30 cellular contexts compared by ENCODE assay signal in the genomic region with DNA sequence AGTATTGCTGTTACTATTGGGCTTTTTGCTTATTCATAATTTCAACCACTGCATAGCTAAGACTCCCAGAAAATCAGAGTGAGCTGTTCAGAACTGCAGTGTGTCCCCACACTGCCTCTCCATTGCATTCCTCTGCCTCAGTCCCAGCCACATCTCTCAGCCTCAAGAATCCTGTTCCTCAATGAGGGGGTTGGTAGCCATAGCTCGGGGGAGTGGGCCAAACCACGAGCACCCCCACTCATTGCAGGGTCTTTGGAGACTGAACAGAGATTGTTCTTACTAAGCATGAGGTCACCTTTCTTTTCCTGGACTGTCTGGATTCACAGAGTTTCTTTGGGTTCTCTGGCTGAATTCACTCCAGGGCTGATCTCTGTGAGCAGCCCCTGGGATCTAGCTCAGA.
DNase-seq lines count a peak whose midpoint lies in the region; ATAC-seq and TF ChIP-seq lines count a peak whose summit lies in the region.
"Had no signal": no experiment of that assay in that cellular context is flagged by ENCODE, and none has a peak within 500 bp of the region (broad histone marks: within the 10 kb centered on the region; RNA-seq: fewer than 3 reads in every experiment).

No MANE protein-coding gene starts in this region.

- peak; percentile 52 for DNase-seq in EH (ENCODE audit: low read depth)
- DNase-seq in Panc1 (ENCODE audit: low read depth, low spot score): no peak
- DNase-seq in colonic mucosa: peak; percentile 9
- no peak for DNase-seq in activated CD4-positive, CD25-positive, alpha-beta regulatory T cell (lab: John Stamatoyannopoulos, UW)
- no peak for DNase-seq in cortex of kidney (lab: John Stamatoyannopoulos, UW)
- DNase-seq in globus pallidus (ENCODE audit: low spot score): no peak
- DNase-seq: activated CD4-positive, alpha-beta memory T cell treated with anti-CD3 and anti-CD28 coated beads, Interleukin-2, amount 10 ng/mL, durations not matched to agents 7 days and 5 days; activated CD8-positive, alpha-beta memory T cell treated with anti-CD3 and anti-CD28 coated beads, Interleukin-2, amount 50 U/mL, for 48 hours; activated naive CD4-positive, alpha-beta T cell treated with anti-CD3 and anti-CD28 coated beads for 36 hours; amniotic stem cell; BE2C; CD8-positive, alpha-beta T cell; EL; foreskin melanocyte; mucosa of descending colon; MV-4-11; NCI-H1436 treated with DMSO at 0.1 percent for 48 hours; NCI-H2081 treated with DMSO at 0.1 percent for 48 hours; NCI-H226; NCI-H526 treated with DMSO at 0.1 percent for 48 hours; PC-9; Right ventricle myocardium superior; stimulated activated CD4-positive, alpha-beta T cell treated with anti-CD3 and anti-CD28 coated beads, Interleukin-12 subunit alpha, Interleukin-12 subunit beta, amount 100 ng/mL, for 4 hours; stimulated activated CD4-positive, alpha-beta T cell treated with anti-CD3 and anti-CD28 coated beads, Interleukin-4, amount 100 ng/mL, for 1 hour; tibial artery had no signal

- H3K27ac ChIP-seq in Panc1 (ENCODE audit: low read length) (0 out of 2 replicates have a peak overlapping the region, but pooled peaks have one; percentile 18), colonic mucosa (no peak overlapping the region), mesodermal cell (ENCODE audit: low read depth, low read length, severe bottlenecking) (peak overlapping the region; percentile 36)
- H3K27ac ChIP-seq: HL-60, PC-9, right atrium auricular region, tibial artery had no signal

- CTCF ChIA-PET in Panc1 (lab: Charles Lee): no interaction called here

- POLR2A ChIA-PET in Panc1 (lab: Charles Lee): no interaction called here

- no peaks in the 10 kb centered on the region for H3K27me3 ChIP-seq in Panc1 (ENCODE audit: control insufficient read depth, insufficient read depth, low read length)
- H3K27me3 ChIP-seq in colonic mucosa: no peaks in the 10 kb centered on the region
- H3K27me3 ChIP-seq: BE2C, right atrium auricular region, tibial artery had no signal

- TF ChIP-seq CTCF in Panc1 (IDR thresholded peaks at IDR 0.05) (no peak), colonic mucosa (IDR thresholded peaks at IDR 0.05) (no peak)

- no peak overlapping the region for H3K9ac ChIP-seq in colonic mucosa (ENCODE audit: low read depth in 2 of 2, low read length in 2 of 2)

- H3K4me3 ChIP-seq in Panc1 (ENCODE audit: low read depth in 2 of 2, low read length in 2 of 2) (no peak overlapping the region), colonic mucosa (no peak overlapping the region), mesodermal cell (ENCODE audit: extremely low read depth, insufficient read depth, low read length, poor library complexity, severe bottlenecking) (no peak overlapping the region)
- H3K4me3 ChIP-seq: lung, mucosa of descending colon, PC-9, right atrium auricular region, tibial artery had no signal

- in situ Hi-C loops in Panc1 (cut with HindIII; ENCODE audit: low pct_unique_long_range_greater_than_20kb, low sequenced_read_pairs): no loop called here

- intact Hi-C loops in Panc1 (cut with micrococcal nuclease; ENCODE audit: unreplicated experiment) (no loop called here), colonic mucosa (cut with DNase I) (no loop called here)

- 80 to 100% methylated on average over 1 to 2 of the region's 2 CpGs for WGBS in mesodermal cell (ENCODE audit: insufficient coverage in 2 of 2), 2 experiments

- no peaks in the 10 kb centered on the region for H3K9me3 ChIP-seq in Panc1 (ENCODE audit: control insufficient read depth, insufficient read depth, low read depth, low read length)
- H3K9me3 ChIP-seq in colonic mucosa: no peaks in the 10 kb centered on the region
- no peaks in the 10 kb centered on the region for H3K9me3 ChIP-seq in mesodermal cell (ENCODE audit: control insufficient read depth, low read length)
- H3K9me3 ChIP-seq: BE2C, mucosa of descending colon, right atrium auricular region, tibial artery had no signal

- H3K36me3 ChIP-seq in Panc1 (ENCODE audit: control insufficient read depth, insufficient read depth, low read length) (no peaks in the 10 kb centered on the region), colonic mucosa (no peaks in the 10 kb centered on the region), mesodermal cell (ENCODE audit: control insufficient read depth, insufficient read depth, low read length) (peaks cover 46% of the 10 kb centered on the region)
- H3K36me3 ChIP-seq: BE2C, right atrium auricular region had no signal

- ATAC-seq in Panc1 (no peak), GM19328 (IDR thresholded peaks at IDR 0.05; ENCODE audit: unreplicated experiment) (no peak)
- ATAC-seq: CD8-positive, alpha-beta T cell; mucosa of descending colon had no signal

- peaks cover 5% of the 10 kb centered on the region for H3K4me1 ChIP-seq in Panc1 (ENCODE audit: control insufficient read depth, insufficient read depth, low read length)
- H3K4me1 ChIP-seq in colonic mucosa: peaks cover 5% of the 10 kb centered on the region
- peaks cover 15% of the 10 kb centered on the region for H3K4me1 ChIP-seq in mesodermal cell (ENCODE audit: control insufficient read depth, insufficient read depth, low read length, poor library complexity, severe bottlenecking)
- H3K4me1 ChIP-seq: BE2C had no signal

- no TSS peak for BruUV-seq in Panc1 (replicated peaks; lab: Mats Ljungman, UMichigan)

Comparison
In these comparisons a context has a peak if more than half of its experiments do, and no peak if none do; other contexts are left out.
1. DNase-seq: peak in EH (single experiment) and colonic mucosa (single experiment); none in Panc1 (single experiment), activated CD4-positive, CD25-positive, alpha-beta regulatory T cell (0 of 4), cortex of kidney (single experiment) and globus pallidus (single experiment).